In genomic region chrX:136847874-136848273, GRCh38 we compare ENCODE assay signal across 1 cellular context.
TF ChIP-seq lines count a peak whose summit lies in the region.

No MANE protein-coding gene starts in this region.

TF ChIP-seq in K562, 482 proteins besides CTCF, POLR2A, EP300 and RAD21 (continued from another document):
- TF ChIP-seq ARID3B (CRISPR knock-in tag; IDR thresholded peaks at IDR 0.05; ENCODE audit: borderline replicate concordance), result no peak
- TF ChIP-seq SMAD4 (CRISPR knock-in tag; conservative IDR thresholded peaks at IDR 0.05), result peak; percentile 70
- no peak for TF ChIP-seq ZNF143 (CRISPR knock-in tag; IDR thresholded peaks at IDR 0.05)
- TF ChIP-seq MLLT1 (IDR thresholded peaks at IDR 0.05), result peak in 1 of 2 experiments; percentile 87; a peak in 2 of 4 replicates
- TF ChIP-seq CBFA2T3 (IDR thresholded peaks at IDR 0.05), result peak; percentile 31; the same call in 1 of the 2 replicates
- TF ChIP-seq RNF2 (IDR thresholded peaks at IDR 0.05), result peak; percentile 76; the same call in 1 of the 2 replicates
- no peak for TF ChIP-seq POU5F1 (IDR thresholded peaks at IDR 0.05; ENCODE audit: borderline replicate concordance, low read depth, low read length, partially characterized antibody)
- 0 out of 2 replicates have a peak, but pooled peaks have one; percentile 23 for TF ChIP-seq MBD2 (IDR thresholded peaks at IDR 0.05; ENCODE audit: borderline replicate concordance, low read depth)
- TF ChIP-seq ZNF253 (CRISPR knock-in tag; conservative IDR thresholded peaks at IDR 0.05), result no peak
- 0 out of 2 replicates have a peak, but pooled peaks have one; percentile 57 for TF ChIP-seq ZNF766 (CRISPR knock-in tag; conservative IDR thresholded peaks at IDR 0.05)
- peak; percentile 30; the same call in 1 of the 2 replicates for TF ChIP-seq L3MBTL2 (IDR thresholded peaks at IDR 0.05)
- TF ChIP-seq CEBPB (tag; IDR thresholded peaks at IDR 0.05), result peak; percentile 88
- TF ChIP-seq HDAC2 (IDR thresholded peaks at IDR 0.05), result peak; percentile 52; the same call in 1 of the 2 replicates
- no peak for TF ChIP-seq CBX5 (IDR thresholded peaks at IDR 0.05; ENCODE audit: borderline replicate concordance, low read depth)
- TF ChIP-seq RBM39 (optimal IDR thresholded peaks at IDR 0.05; ENCODE audit: low read depth, low read length), result no peak
- peak; percentile 73 for TF ChIP-seq DPF2 (IDR thresholded peaks at IDR 0.05)
- no peak for TF ChIP-seq ZNF707 (CRISPR knock-in tag; conservative IDR thresholded peaks at IDR 0.05)
- 0 out of 2 replicates have a peak, but pooled peaks have one; percentile 62 for TF ChIP-seq KLF6 (CRISPR knock-in tag; IDR thresholded peaks at IDR 0.05; ENCODE audit: borderline replicate concordance)
- TF ChIP-seq FOSL1 (tag; conservative IDR thresholded peaks at IDR 0.05), result peak; percentile 75
- TF ChIP-seq MEIS2 (IDR thresholded peaks at IDR 0.05; ENCODE audit: partially characterized antibody), result peak; percentile 55
